In the genomic region with DNA sequence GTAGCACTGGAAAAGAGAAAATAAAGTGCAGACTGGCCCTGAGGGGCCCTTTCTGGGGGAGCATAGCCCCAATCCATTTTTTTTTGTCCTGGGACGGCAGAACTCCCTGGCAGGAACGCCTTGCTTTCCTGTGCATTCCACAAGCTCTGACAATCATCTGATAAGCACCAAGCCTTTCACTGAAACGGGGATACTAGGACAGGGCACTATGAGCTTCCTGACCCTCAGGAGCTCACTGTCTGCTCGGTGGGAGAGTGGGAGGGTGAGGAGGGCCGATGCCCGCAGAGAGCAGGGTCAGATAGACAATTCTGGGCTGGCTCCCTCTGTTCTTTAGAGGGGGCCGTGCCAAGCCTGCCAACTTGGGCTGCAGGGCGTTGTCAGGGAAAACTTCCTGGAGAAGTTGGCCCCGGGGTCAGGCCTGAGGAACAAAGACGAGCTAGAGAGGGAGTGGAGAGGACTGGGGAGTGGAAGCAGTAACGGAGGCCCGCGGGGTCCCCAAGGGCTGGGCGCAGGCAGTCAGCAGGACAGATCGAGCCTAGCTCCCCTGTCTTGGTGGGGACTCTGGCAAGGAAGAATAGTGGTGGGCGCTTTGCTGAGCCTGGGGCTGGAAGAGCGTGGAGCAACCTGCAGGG, we compare ENCODE assay signal across 1 cellular context.
TF ChIP-seq lines count a peak whose summit lies in the region.

No MANE protein-coding gene starts in this region.

TF ChIP-seq in HEK293T, 16 proteins besides CTCF, POLR2A, EP300 and RAD21:
- TF ChIP-seq, protein P1, sequence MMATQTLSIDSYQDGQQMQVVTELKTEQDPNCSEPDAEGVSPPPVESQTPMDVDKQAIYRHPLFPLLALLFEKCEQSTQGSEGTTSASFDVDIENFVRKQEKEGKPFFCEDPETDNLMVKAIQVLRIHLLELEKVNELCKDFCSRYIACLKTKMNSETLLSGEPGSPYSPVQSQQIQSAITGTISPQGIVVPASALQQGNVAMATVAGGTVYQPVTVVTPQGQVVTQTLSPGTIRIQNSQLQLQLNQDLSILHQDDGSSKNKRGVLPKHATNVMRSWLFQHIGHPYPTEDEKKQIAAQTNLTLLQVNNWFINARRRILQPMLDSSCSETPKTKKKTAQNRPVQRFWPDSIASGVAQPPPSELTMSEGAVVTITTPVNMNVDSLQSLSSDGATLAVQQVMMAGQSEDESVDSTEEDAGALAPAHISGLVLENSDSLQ (IDR thresholded peaks at IDR 0.05) = no peak
- no peak for TF ChIP-seq L3MBTL2 (conservative IDR thresholded peaks at IDR 0.05)
- TF ChIP-seq ARNT (IDR thresholded peaks at IDR 0.05) = no peak
- TF ChIP-seq TARDBP (IDR thresholded peaks at IDR 0.05) = no peak
- no peak for TF ChIP-seq ZNF384 (IDR thresholded peaks at IDR 0.05)
- TF ChIP-seq FOXA1 (IDR thresholded peaks at IDR 0.05) = no peak
